In the genomic region with DNA sequence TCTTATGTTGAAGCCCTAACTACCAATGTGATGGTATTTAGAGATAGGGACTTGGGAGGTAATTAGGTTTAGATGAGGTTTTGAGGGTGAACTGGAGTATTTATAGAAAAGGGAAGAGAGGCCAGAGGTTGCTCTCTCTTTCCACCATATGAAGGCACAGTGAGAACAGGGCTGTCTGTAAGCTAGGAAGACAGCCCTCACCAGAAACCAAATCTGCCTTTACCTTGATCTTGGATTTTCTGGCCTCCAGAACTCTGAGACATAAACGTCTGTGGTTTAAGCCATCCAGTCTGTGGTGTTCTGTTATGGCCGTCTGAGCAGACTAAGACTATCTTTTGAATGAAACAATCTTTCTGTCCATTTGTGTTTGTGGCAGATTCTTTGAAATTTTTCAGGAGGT, we compare ENCODE assay signal across 28 cellular contexts.
"Had no signal": no experiment of that assay in that cellular context is flagged by ENCODE, and none has a peak within 500 bp of the region (broad histone marks: within the 10 kb centered on the region; RNA-seq: fewer than 3 reads in every experiment).

No MANE protein-coding gene starts in this region.

- H2AFZ ChIP-seq: parathyroid adenoma had no signal

- ATAC-seq: activated naive CD8-positive, alpha-beta T cell treated with anti-CD3 and anti-CD28 coated beads, Interleukin-2, amount 50 U/mL, for 24 hours; activated T-cell treated with anti-CD3 and anti-CD28 coated beads, Interleukin-2, amount 50 U/mL, for 72 hours; left ventricle myocardium superior; natural killer cell treated with Interleukin-12 subunit alpha and Interleukin-12 subunit beta and Interleukin-15 and Interleukin-18, amount 100 ng/mL, for 72 hours; right lobe of liver had no signal

- FAIRE-seq: TTC549 had no signal

- H3K79me2 ChIP-seq: parathyroid adenoma had no signal

- H3K27ac ChIP-seq: neutrophil, parathyroid adenoma, right lobe of liver, testis, vagina had no signal

- H3K4me1 ChIP-seq: parathyroid adenoma, right lobe of liver, testis, vagina had no signal

- H3K36me3 ChIP-seq: neutrophil, right lobe of liver, vagina had no signal

- H3K27me3 ChIP-seq: neutrophil, right lobe of liver, testis, vagina had no signal

- H3K9me3 ChIP-seq: neutrophil, right lobe of liver, testis, vagina had no signal

- DNase-seq: activated CD4-positive, alpha-beta T cell treated with anti-CD3 and anti-CD28 coated beads for 4 hours; activated CD4-positive, alpha-beta T cell treated with anti-CD3 and anti-CD28 coated beads, Interleukin-2, amount 50 U/mL, for 48 hours; activated CD4-positive, CD25-positive, alpha-beta regulatory T cell; activated effector memory CD4-positive, alpha-beta T cell treated with anti-CD3 and anti-CD28 coated beads, Interleukin-2, amount 50 U/mL, for 16 hours; activated naive CD4-positive, alpha-beta T cell treated with anti-CD3 and anti-CD28 coated beads, Interleukin-2, amount 50 U/mL, for 16 hours; activated naive CD8-positive, alpha-beta T cell treated with anti-CD3 and anti-CD28 coated beads, Interleukin-2, amount 50 U/mL, for 24 hours; activated T-cell treated with anti-CD3 and anti-CD28 coated beads, Interleukin-2, amount 50 U/mL, for 72 hours; aorta; central memory CD4-positive, alpha-beta T cell; dermis blood vessel endothelial cell; effector CD8-positive, alpha-beta T cell; erythroblast; foreskin fibroblast; immature natural killer cell; left ventricle myocardium superior; mammary epithelial cell; midbrain; right lobe of liver; stimulated activated CD4-positive, alpha-beta T cell treated with anti-CD3 and anti-CD28 coated beads, Interleukin-2, amount 100 ng/mL, for 48 hours; stimulated activated CD8-positive, alpha-beta memory T cell treated with anti-CD3 and anti-CD28 coated beads, Interleukin-4, amount 100 ng/mL, for 48 hours; stimulated activated naive CD4-positive, alpha-beta T cell; testis; trophoblast cell had no signal

- H3K4me3 ChIP-seq: right lobe of liver, testis, vagina had no signal

- H3K9ac ChIP-seq: parathyroid adenoma had no signal
